Comparison of ENCODE assay signal across 9 cellular contexts in the genomic region with DNA sequence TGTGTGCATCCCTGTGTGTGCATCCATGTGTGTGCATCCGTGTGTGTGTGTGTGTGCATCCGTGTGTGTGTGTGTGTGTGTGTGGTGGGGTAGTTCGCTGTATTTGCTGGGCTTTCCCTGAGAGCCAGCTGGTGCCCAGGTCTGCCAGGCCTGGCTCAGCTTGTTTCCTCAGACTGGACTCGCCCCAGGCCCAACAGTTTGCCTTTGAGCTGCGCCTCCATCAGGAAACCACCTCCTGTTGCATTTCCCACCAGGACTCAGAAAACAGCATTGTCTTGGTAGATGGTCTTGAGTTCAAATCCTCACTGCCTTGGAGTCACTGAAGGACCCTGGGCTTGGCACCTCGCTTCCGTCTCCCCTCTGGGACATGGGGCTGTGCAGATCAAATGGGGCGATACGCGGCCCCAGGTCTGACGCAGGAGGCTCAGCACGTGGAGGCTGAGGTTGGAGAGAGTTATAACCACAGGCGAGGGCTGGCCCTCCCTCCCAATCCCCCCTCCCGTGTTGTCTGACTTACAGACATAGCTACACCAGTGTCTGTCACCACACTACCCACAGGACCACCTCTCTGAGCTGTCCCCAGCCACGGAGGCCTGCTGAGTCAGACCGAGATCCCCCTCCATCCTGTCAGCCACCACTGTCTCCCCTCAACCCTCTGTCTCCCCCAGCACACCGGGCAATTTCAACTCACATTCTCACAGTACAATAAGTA. TPM values are rescaled to one million over a fixed set of nuclear protein-coding genes. Genes with fewer than 3 reads are reported as not detected.
DNase-seq lines count a peak whose midpoint lies in the region; ATAC-seq and TF ChIP-seq lines count a peak whose summit lies in the region.
"Had no signal": no experiment of that assay in that cellular context is flagged by ENCODE, and none has a peak within 500 bp of the region (broad histone marks: within the 10 kb centered on the region; RNA-seq: fewer than 3 reads in every experiment).

No MANE protein-coding gene starts in this region.

- no peaks in the 10 kb centered on the region for H3K36me3 ChIP-seq in SJCRH30
- no peaks in the 10 kb centered on the region for H3K36me3 ChIP-seq in testis (ENCODE audit: low read depth, missing control alignments)
- H3K36me3 ChIP-seq: upper lobe of left lung had no signal

- TF ChIP-seq CTCF in testis (IDR thresholded peaks at IDR 0.05): no peak

- H3K27ac ChIP-seq in SJCRH30: no peak overlapping the region
- no peak overlapping the region for H3K27ac ChIP-seq in testis
- H3K27ac ChIP-seq: upper lobe of left lung had no signal

- DNase-seq in activated T-helper 1 cell treated with Interleukin-2 at 50 U/mL for 16 hours (ENCODE audit: low read depth) (peak; percentile 57), SJCRH30 (no peak), GOT3 (lab: John Stamatoyannopoulos, UW) (no peak), DMS 273 (lab: John Stamatoyannopoulos, UW; ENCODE audit: unreplicated experiment) (no peak), testis (no peak)
- peak in 3 of 4 experiments; percentile 22 to 52 (median 32) for DNase-seq in stimulated activated CD4-positive, alpha-beta T cell treated with anti-CD3 and anti-CD28 coated beads, Interleukin-1b, Interleukin-23, amount 100 ng/mL, for 24 hours (ENCODE audit: low read depth in 4 of 4, low spot score in 1 of 4)

- intact Hi-C loops in testis (cut with DNase I; ENCODE audit: low total_unique reads): no loop called here

- no peaks in the 10 kb centered on the region for H3K27me3 ChIP-seq in SJCRH30
- no peaks in the 10 kb centered on the region for H3K27me3 ChIP-seq in testis
- H3K27me3 ChIP-seq: upper lobe of left lung had no signal

- no peak for TF ChIP-seq POLR2A in testis (IDR thresholded peaks at IDR 0.05)

- no peaks in the 10 kb centered on the region for H3K9me3 ChIP-seq in SJCRH30 (replicated peaks)
- H3K9me3 ChIP-seq in testis: no peaks in the 10 kb centered on the region
- H3K9me3 ChIP-seq: upper lobe of left lung had no signal

- 87 to 88% methylated on average over 13 to 14 of the region's 17 CpGs for WGBS in testis, 2 donors

- no peaks in the 10 kb centered on the region; the same call in 1 of the 2 replicates for H3K4me1 ChIP-seq in SJCRH30
- peaks cover 12% of the 10 kb centered on the region for H3K4me1 ChIP-seq in testis

- H3K4me3 ChIP-seq in SJCRH30 (no peak overlapping the region), testis (no peak overlapping the region)
- H3K4me3 ChIP-seq: upper lobe of left lung had no signal

- ATAC-seq in GM19397 (IDR thresholded peaks at IDR 0.05; ENCODE audit: unreplicated experiment) (peak; percentile 59), HG03521 (IDR thresholded peaks at IDR 0.05; ENCODE audit: unreplicated experiment) (peak; percentile 82)

RNA-seq across cellular contexts. Expression of a gene that starts 4.7 kb away (rescaled TPM):
- total RNA-seq in SJCRH30 (2014; rRNA removed; shearing (Covaris generic)): 31.0 and 31.6 TPM in 2 replicates
- 10 to 100 TPM; 13.1 to 16.1 TPM for total RNA-seq in testis
- 46.7 TPM for polyA plus RNA-seq in testis (ENCODE audit: insufficient read depth, low read depth, low replicate concordance)

RNA-seq across cellular contexts. Expression of a gene that starts 49.8 kb away (rescaled TPM):
- 23.3 and 25.4 TPM in 2 replicates for total RNA-seq in SJCRH30 (2014; rRNA removed; shearing (Covaris generic))
- total RNA-seq in testis: 10 to 100 TPM; 37.2 to 37.7 TPM
- 61.6 TPM for polyA plus RNA-seq in testis (ENCODE audit: insufficient read depth, low read depth, low replicate concordance)

Comparison
In these comparisons a context has a peak if more than half of its experiments do, and no peak if none do; other contexts are left out.
1. DNase-seq: peak in activated T-helper 1 cell treated with Interleukin-2 at 50 U/mL for 16 hours (single experiment) and stimulated activated CD4-positive, alpha-beta T cell treated with anti-CD3 and anti-CD28 coated beads, Interleukin-1b, Interleukin-23, amount 100 ng/mL, for 24 hours (3 of 4); none in SJCRH30 (0 of 2), GOT3 (single experiment), DMS 273 (single experiment) and testis (single experiment).